Comparison of ENCODE assay signal across 1 cellular context in the genomic region with DNA sequence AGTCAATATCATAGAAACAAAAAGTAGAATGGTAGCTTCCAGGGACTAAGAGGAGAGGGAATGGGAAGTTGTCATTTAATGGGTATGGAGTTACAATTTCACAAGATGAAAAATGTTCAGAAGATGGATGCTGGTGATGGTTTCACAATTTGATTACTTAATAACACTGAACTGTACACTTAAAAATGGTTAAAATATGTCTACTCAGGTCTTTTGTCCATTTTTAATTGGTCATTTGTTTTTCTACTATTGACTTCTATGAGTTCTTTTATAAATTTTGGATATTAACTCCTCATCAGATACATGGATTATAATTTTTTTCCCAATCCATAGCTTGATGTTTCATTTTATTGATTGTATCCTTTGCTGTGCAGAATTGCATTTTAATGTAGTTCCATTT.
TF ChIP-seq lines count a peak whose summit lies in the region.

No MANE protein-coding gene starts in this region.

TF ChIP-seq in HepG2, 621 proteins besides CTCF, POLR2A, EP300 and RAD21 (continued from another document):
- TF ChIP-seq GATAD1 (CRISPR knock-in tag; IDR thresholded peaks at IDR 0.05) (no peak), KLF16 (CRISPR knock-in tag; IDR thresholded peaks at IDR 0.05) (no peak)
